In the genomic region with DNA sequence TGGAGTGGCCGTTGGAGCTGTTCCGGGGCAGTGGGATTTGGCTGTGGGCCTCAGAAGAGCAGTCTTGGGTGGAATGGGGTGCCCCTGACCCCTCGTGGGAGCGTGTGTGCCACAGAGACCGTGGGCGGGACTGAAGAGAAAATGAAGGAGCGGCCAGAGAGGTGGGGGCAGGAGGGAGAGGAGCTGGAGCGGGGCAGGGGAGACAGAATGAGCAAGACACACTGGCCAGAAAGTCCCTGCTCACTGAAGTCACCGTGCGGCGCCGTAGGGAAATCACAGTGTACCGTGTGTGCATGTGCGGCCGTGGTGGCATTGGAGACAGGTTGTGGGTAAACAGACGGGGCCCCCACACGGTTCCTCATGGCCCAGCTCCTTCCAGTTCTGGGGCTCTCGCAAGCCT, we compare ENCODE assay signal across 7 cellular contexts. TPM values are rescaled to one million over a fixed set of nuclear protein-coding genes. Genes with fewer than 3 reads are reported as not detected.
"Had no signal": no experiment of that assay in that cellular context is flagged by ENCODE, and none has a peak within 500 bp of the region (broad histone marks: within the 10 kb centered on the region; RNA-seq: fewer than 3 reads in every experiment).

No MANE protein-coding gene starts in this region.

RNA-seq across cellular contexts. Expression of gene SPDYE17, which starts 40.0 kb away (rescaled TPM):
- total RNA-seq: LHCN-M2, MCF 10A, PC-3, Right ventricle myocardium inferior, RPMI7951, SJCRH30, SK-MEL-5 had no signal
